In the genomic region with DNA sequence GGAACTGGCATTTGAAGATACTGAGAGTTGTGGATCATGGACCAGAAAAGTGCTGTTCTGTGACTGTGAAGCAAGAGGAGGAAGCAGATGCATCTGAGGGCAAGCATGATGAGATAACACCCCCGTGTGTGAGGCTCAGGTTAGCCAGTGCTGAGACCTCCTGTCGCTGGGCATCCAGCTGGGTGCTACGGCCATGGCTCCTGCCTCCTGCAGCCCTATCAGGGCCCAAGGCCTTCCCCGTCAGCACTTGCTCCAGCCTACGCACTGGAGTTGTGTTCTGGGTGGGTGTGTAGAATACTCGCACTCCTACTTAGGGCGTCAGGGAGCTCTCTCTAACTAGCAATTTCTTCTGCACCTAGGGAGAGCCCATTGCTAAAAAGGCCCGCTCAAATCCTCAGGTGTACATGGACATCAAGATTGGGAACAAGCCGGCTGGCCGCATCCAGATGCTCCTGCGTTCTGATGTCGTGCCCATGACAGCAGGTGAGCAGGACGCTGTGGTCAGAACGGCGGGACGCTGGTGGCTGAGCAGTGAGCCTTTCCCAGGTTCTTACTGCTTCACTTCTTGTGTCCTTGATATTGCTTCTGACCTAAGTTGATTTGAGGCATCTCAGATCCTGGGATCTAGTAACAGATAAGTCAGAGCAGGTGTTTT, we compare ENCODE assay signal across 20 cellular contexts. TPM values are rescaled to one million over a fixed set of nuclear protein-coding genes. Genes with fewer than 3 reads are reported as not detected.
"Had no signal": no experiment of that assay in that cellular context is flagged by ENCODE, and none has a peak within 500 bp of the region (broad histone marks: within the 10 kb centered on the region; RNA-seq: fewer than 3 reads in every experiment).

No MANE protein-coding gene starts in this region.

- H3K27ac ChIP-seq: heart left ventricle, right atrium auricular region, sigmoid colon, skin epidermis had no signal

- H3K4me3 Mint-ChIP-seq: stimulated activated naive B cell treated with anti-CD40 and anti-IgM and Interleukin-4, amounts not matched to agents 10 μg/mL and 1 μg/mL and 100 μg/mL, for 72 hours had no signal

- H3K27me3 Mint-ChIP-seq: naive B cell; stimulated activated naive B cell treated with anti-CD40 and anti-IgM and Interleukin-4, amounts not matched to agents 10 μg/mL and 1 μg/mL and 100 μg/mL, for 72 hours had no signal

- H3K27me3 ChIP-seq: heart left ventricle, right atrium auricular region, sigmoid colon had no signal

- ATAC-seq: left ventricle myocardium superior; stimulated activated naive B cell treated with anti-CD40 and anti-IgM and Interleukin-4, amounts not matched to agents 10 μg/mL and 1 μg/mL and 100 μg/mL, for 72 hours had no signal

- H3K9me3 Mint-ChIP-seq: naive B cell; nephron; stimulated activated naive B cell treated with anti-CD40 and anti-IgM and Interleukin-4, amounts not matched to agents 10 μg/mL and 1 μg/mL and 100 μg/mL, for 72 hours had no signal

- H3K27ac Mint-ChIP-seq: nephron; stimulated activated naive B cell treated with anti-CD40 and anti-IgM and Interleukin-4, amounts not matched to agents 10 μg/mL and 1 μg/mL and 100 μg/mL, for 72 hours had no signal

- H3K4me3 ChIP-seq: heart left ventricle, lung, right atrium auricular region, sigmoid colon, skin epidermis had no signal

- H3K9me3 ChIP-seq: heart left ventricle, right atrium auricular region, sigmoid colon had no signal

- DNase-seq: cerebellar nuclear complex; effector CD4-positive, alpha-beta T cell; heart left ventricle; hypothalamus; left ventricle myocardium superior; mesendoderm; naive B cell; sigmoid colon; stimulated activated CD4-positive, alpha-beta T cell treated with anti-CD3 and anti-CD28 coated beads, Interleukin-2, amount 100 ng/mL, for 24 hours; stimulated activated CD4-positive, alpha-beta T cell treated with anti-CD3 and anti-CD28 coated beads, Interleukin-4, amount 100 ng/mL, for 4 hours; stimulated activated naive B cell treated with anti-CD40 and anti-IgM and Interleukin-4, amounts not matched to agents 10 μg/mL and 1 μg/mL and 100 μg/mL, for 72 hours; trophoblast cell had no signal

RNA-seq across cellular contexts. Expression of gene BMP8B, which starts 43.5 kb away (rescaled TPM):
- total RNA-seq: fibroblast of lung, glomerular endothelial cell had no signal

RNA-seq across cellular contexts. Expression of gene HPCAL4, which starts 53.9 kb away (rescaled TPM):
- total RNA-seq: dermis microvascular lymphatic vessel endothelial cell, fibroblast of lung, glomerular endothelial cell, pulmonary artery endothelial cell had no signal
- polyA plus RNA-seq: fibroblast of lung had no signal
